21 cellular contexts compared by ENCODE assay signal in the genomic region with DNA sequence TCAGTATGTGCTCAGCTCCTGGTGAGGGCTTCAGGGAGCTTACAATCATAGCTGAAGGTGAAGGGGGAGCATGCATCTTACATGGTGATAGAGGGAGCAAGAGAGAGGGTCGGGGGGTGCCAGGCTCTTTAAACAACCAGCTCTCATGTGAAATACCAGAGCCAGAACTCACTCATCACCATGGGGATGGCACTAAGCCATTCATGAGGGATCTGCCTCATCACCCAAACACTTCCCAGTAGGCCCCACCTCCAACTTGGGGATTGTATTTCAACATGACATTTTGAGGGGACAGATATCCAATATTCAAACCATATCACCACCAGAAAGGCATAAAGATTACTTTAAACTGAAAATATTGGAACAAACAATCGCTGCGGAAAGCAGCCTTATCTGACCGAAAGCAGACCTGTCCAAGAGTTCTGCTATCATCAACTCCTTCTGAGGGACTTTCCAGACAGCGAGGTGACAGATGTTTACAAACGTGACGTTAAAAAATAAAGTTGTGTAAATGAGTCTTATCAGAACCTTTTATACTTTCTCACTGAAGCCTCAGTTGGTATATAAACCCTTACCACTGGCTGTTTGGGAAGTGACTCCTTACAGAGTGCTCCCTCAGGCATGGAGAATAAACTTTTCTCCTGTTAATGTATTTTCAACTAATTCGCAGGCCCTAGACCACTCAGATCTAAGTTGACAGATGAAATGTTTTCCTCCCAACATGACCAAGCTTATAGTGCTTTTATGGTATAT. TPM values are rescaled to one million over a fixed set of nuclear protein-coding genes. Genes with fewer than 3 reads are reported as not detected.
DNase-seq lines count a peak whose midpoint lies in the region; ATAC-seq and TF ChIP-seq lines count a peak whose summit lies in the region.
"Had no signal": no experiment of that assay in that cellular context is flagged by ENCODE, and none has a peak within 500 bp of the region (broad histone marks: within the 10 kb centered on the region; RNA-seq: fewer than 3 reads in every experiment).

No MANE protein-coding gene starts in this region.

- in situ Hi-C loops in GM13977 (cut with MboI; ENCODE audit: low pct_unique_long_range_greater_than_20kb, low sequenced_read_pairs, unreplicated experiment): no loop called here

- no peaks in the 10 kb centered on the region for H3K27me3 ChIP-seq in right lobe of liver
- H3K27me3 ChIP-seq in upper lobe of right lung: no peaks in the 10 kb centered on the region
- H3K27me3 ChIP-seq in right atrium auricular region: no peaks in the 10 kb centered on the region
- H3K27me3 ChIP-seq: adrenal gland, dorsolateral prefrontal cortex had no signal

- H3K27ac ChIP-seq in right lobe of liver: peak overlapping the region; percentile 59 to 86 (median 69)
- no peak overlapping the region for H3K27ac ChIP-seq in upper lobe of right lung
- H3K27ac ChIP-seq in right atrium auricular region: no peak overlapping the region
- H3K27ac ChIP-seq: adrenal gland, dorsolateral prefrontal cortex, left ventricle myocardium inferior had no signal

- H3K36me3 ChIP-seq in right lobe of liver (no peaks in the 10 kb centered on the region), upper lobe of right lung (no peaks in the 10 kb centered on the region), right atrium auricular region (no peaks in the 10 kb centered on the region)
- H3K36me3 ChIP-seq: adrenal gland, left ventricle myocardium inferior had no signal

- H3K4me1 ChIP-seq in right lobe of liver (peaks cover 0 to 26% (median 5%) of the 10 kb centered on the region in 4 donors), upper lobe of right lung (no peaks in the 10 kb centered on the region), right atrium auricular region (no peaks in the 10 kb centered on the region)
- H3K4me1 ChIP-seq: adrenal gland, left ventricle myocardium inferior had no signal

- TF ChIP-seq CTCF in choroid plexus epithelial cell (conservative IDR thresholded peaks at IDR 0.05; ENCODE audit: low read depth, low read length): no peak
- TF ChIP-seq CTCF in right lobe of liver (IDR thresholded peaks at IDR 0.05): no peak
- TF ChIP-seq CTCF in upper lobe of right lung (IDR thresholded peaks at IDR 0.05): no peak
- no peak for TF ChIP-seq CTCF in right atrium auricular region (IDR thresholded peaks at IDR 0.05)
- no peak for TF ChIP-seq CTCF in GM13977 (IDR thresholded peaks at IDR 0.05; ENCODE audit: extremely low read depth, insufficient read depth, missing control alignments)

- intact Hi-C loops in right lobe of liver (cut with DNase I) (no loop called here), upper lobe of right lung (cut with DNase I) (no loop called here)

- H3K4me3 ChIP-seq in choroid plexus epithelial cell (ENCODE audit: low read depth, low read length) (no peak overlapping the region), right lobe of liver (no peak overlapping the region), upper lobe of right lung (no peak overlapping the region), right atrium auricular region (no peak overlapping the region)
- H3K4me3 ChIP-seq: adrenal gland, dorsolateral prefrontal cortex, left ventricle myocardium inferior had no signal

- ATAC-seq in right lobe of liver (peak in 1 of 4 donors; percentile 48), upper lobe of right lung (no peak)
- ATAC-seq: activated CD4-positive, alpha-beta T cell treated with anti-CD3 and anti-CD28 coated beads for 36 hours; Panc1 had no signal

- peaks cover 0 to 3% (median 0%) of the 10 kb centered on the region in 4 donors for H3K9me3 ChIP-seq in right lobe of liver
- H3K9me3 ChIP-seq in upper lobe of right lung: no peaks in the 10 kb centered on the region
- no peaks in the 10 kb centered on the region for H3K9me3 ChIP-seq in right atrium auricular region
- H3K9me3 ChIP-seq: adrenal gland, left ventricle myocardium inferior had no signal

- 34% methylated on average over 8 of the region's 8 CpGs for WGBS in right lobe of liver (ENCODE audit: insufficient coverage, low coverage, low lambda C conversion rate, missing lambda C conversion rate)

- peak; percentile 26 for DNase-seq in EL
- peak; percentile 59 for DNase-seq in M059J (ENCODE audit: low read depth)
- DNase-seq in choroid plexus epithelial cell (ENCODE audit: low read depth): peak; percentile 5
- DNase-seq in right lobe of liver: no peak
- no peak for DNase-seq in upper lobe of right lung
- no peak for DNase-seq in right atrium auricular region (ENCODE audit: low spot score)
- no peak for DNase-seq in GM13977 (ENCODE audit: low spot score)
- no peak for DNase-seq in NOMO-1 (lab: John Stamatoyannopoulos, UW; ENCODE audit: unreplicated experiment in 2 of 2)
- DNase-seq: activated CD4-positive, alpha-beta T cell treated with anti-CD3 and anti-CD28 coated beads for 36 hours; activated gamma-delta T cell; adrenal gland; caudate nucleus; DMS79; dorsolateral prefrontal cortex; glutamatergic neuron; left ventricle myocardium inferior; NCI-H146; stimulated activated CD8-positive, alpha-beta memory T cell treated with anti-CD3 and anti-CD28 coated beads, Interleukin-4, amount 100 ng/mL, for 48 hours; substantia nigra; T-helper 9 cell had no signal

- no peak for TF ChIP-seq POLR2A in right lobe of liver (IDR thresholded peaks at IDR 0.05)

RNA-seq across cellular contexts. Expression of a gene that starts 35.5 kb away (rescaled TPM):
- total RNA-seq in M059J (2014; rRNA removed; shearing (Covaris generic)): not detected in 2 replicates
- total RNA-seq in right lobe of liver (under 1 TPM in 3 of 6 experiments, not detected in 3; 0.07 to 0.19 (median 0.16) TPM), upper lobe of right lung (not detected), right atrium auricular region (not detected)
- total RNA-seq: left ventricle myocardium inferior had no signal

Comparison
In these comparisons a context has a peak if more than half of its experiments do, and no peak if none do; other contexts are left out.
1. DNase-seq: peak in EL (single experiment), M059J (single experiment) and choroid plexus epithelial cell (single experiment); none in right lobe of liver (0 of 3), upper lobe of right lung (single experiment), right atrium auricular region (single experiment), GM13977 (single experiment) and NOMO-1 (0 of 2).
2. H3K27ac ChIP-seq: peak in right lobe of liver (3 of 3); none in upper lobe of right lung (single experiment) and right atrium auricular region (0 of 2).